In the genomic region with DNA sequence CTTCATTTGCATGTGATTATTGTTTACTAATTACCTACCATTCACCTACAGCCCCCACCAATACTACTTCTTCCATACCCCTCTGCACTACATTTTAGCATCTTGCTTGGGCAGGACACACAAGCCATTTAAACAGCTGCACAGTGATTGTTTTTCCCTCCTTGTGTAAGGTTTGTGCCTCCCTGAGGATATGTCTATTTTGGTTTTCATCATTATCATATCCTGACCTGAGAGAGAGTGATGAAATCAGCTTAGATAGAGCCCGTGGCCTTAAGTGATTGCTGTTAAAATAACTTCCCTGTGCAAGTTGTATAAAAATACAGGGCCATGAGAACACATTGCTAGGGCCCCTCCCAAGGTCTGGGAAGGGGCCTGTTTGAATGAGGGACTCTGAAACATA, we compare ENCODE assay signal across 31 cellular contexts.
"Had no signal": no experiment of that assay in that cellular context is flagged by ENCODE, and none has a peak within 500 bp of the region (broad histone marks: within the 10 kb centered on the region; RNA-seq: fewer than 3 reads in every experiment).

No MANE protein-coding gene starts in this region.

- H3K9ac ChIP-seq: KMS-11 had no signal

- H3K4me2 ChIP-seq: KMS-11, PC-9 had no signal

- H3K4me3 ChIP-seq: adrenal gland, body of pancreas, breast epithelium, PC-9 had no signal

- H3K36me3 ChIP-seq: adrenal gland, breast epithelium, WERI-Rb-1 had no signal

- H3K9me3 Mint-ChIP-seq: activated T-cell treated with anti-CD3 and anti-CD28 coated beads, Interleukin-2, amount 50 U/mL, for 24 hours; activated T-helper 2 cell treated with anti-CD3 and anti-CD28 coated beads, Interferon-gamma antibody, Interleukin-2, Interleukin-4, amounts not matched to agents 10 μg/mL and 5 μg/mL and 100 μg/mL, durations not matched to agents 14 hours and 24 hours and 36 hours had no signal

- H3K4me1 ChIP-seq: body of pancreas, breast epithelium had no signal

- H3K36me3 Mint-ChIP-seq: activated naive CD4-positive, alpha-beta T cell treated with anti-CD3 and anti-CD28 coated beads, Interleukin-2, amount 50 U/mL, for 72 hours had no signal

- DNase-seq: activated CD4-positive, alpha-beta T cell treated with anti-CD3 and anti-CD28 coated beads for 1 hour; activated CD4-positive, alpha-beta T cell treated with anti-CD3 and anti-CD28 coated beads for 48 hours; activated CD4-positive, alpha-beta T cell treated with anti-CD3 and anti-CD28 coated beads, Interleukin-2, amount 50 U/mL, for 48 hours; activated CD4-positive, CD25-positive, alpha-beta regulatory T cell; activated CD8-positive, alpha-beta T cell treated with anti-CD3 and anti-CD28 coated beads, Interleukin-2, amount 10 ng/mL, durations not matched to agents 7 days and 5 days; activated gamma-delta T cell; activated naive CD4-positive, alpha-beta T cell treated with Interleukin-2 at 50 U/mL for 16 hours; activated T-cell treated with anti-CD3 and anti-CD28 coated beads, Interleukin-2, amount 50 U/mL, for 24 hours; adrenal gland; body of pancreas; central memory CD4-positive, alpha-beta T cell; NCI-H1092 treated with DMSO at 0.1 percent for 48 hours; NCI-H1417; NCI-H187 treated with DMSO at 0.1 percent for 48 hours; NCI-H2081; NCI-H2171 treated with DMSO at 0.1 percent for 48 hours; NCI-H2227 treated with DMSO at 0.1 percent for 48 hours; NCI-H446; NCI-H510A treated with DMSO at 0.1 percent for 48 hours; NCI-H526 treated with DMSO at 0.1 percent for 48 hours; PC-9; Right ventricle myocardium superior; SW 1271; T-helper 1 cell; T-helper 2 cell; T-helper 9 cell; WERI-Rb-1 had no signal

- H3K27ac ChIP-seq: adrenal gland, body of pancreas, breast epithelium, KMS-11, PC-9, WERI-Rb-1 had no signal

- ATAC-seq: activated CD8-positive, alpha-beta T cell treated with anti-CD3 and anti-CD28 coated beads, Interleukin-2, amount 10 ng/mL, durations not matched to agents 7 days and 5 days; activated naive CD4-positive, alpha-beta T cell treated with anti-CD3 and anti-CD28 coated beads, Interleukin-2, amount 50 U/mL, for 72 hours; body of pancreas had no signal

- H2AFZ ChIP-seq: PC-9 had no signal

- H3K27me3 ChIP-seq: adrenal gland, body of pancreas, breast epithelium had no signal

- H3K4me3 Mint-ChIP-seq: activated CD8-positive, alpha-beta T cell treated with anti-CD3 and anti-CD28 coated beads, Interleukin-2, amount 10 ng/mL, durations not matched to agents 7 days and 5 days; activated T-cell treated with anti-CD3 and anti-CD28 coated beads, Interleukin-2, amount 50 U/mL, for 24 hours had no signal

- H3K27ac Mint-ChIP-seq: activated CD8-positive, alpha-beta T cell treated with anti-CD3 and anti-CD28 coated beads, Interleukin-2, amount 10 ng/mL, durations not matched to agents 7 days and 5 days; activated naive CD4-positive, alpha-beta T cell treated with anti-CD3 and anti-CD28 coated beads, Interleukin-2, amount 50 U/mL, for 72 hours; activated T-cell treated with anti-CD3 and anti-CD28 coated beads, Interleukin-2, amount 50 U/mL, for 24 hours; activated T-helper 2 cell treated with anti-CD3 and anti-CD28 coated beads, Interferon-gamma antibody, Interleukin-2, Interleukin-4, amounts not matched to agents 10 μg/mL and 5 μg/mL and 100 μg/mL, durations not matched to agents 14 hours and 24 hours and 36 hours had no signal

- H3K9me3 ChIP-seq: adrenal gland, body of pancreas, breast epithelium had no signal
